In genomic region chr12:6935551-6936377, GRCh38 we compare ENCODE assay signal across 1 cellular context.
TF ChIP-seq lines count a peak whose summit lies in the region.

No MANE protein-coding gene starts in this region.

TF ChIP-seq in HCT116, 20 proteins besides CTCF, POLR2A, EP300 and RAD21 (continued from another document):
- TF ChIP-seq ZBTB33 (IDR thresholded peaks at IDR 0.05; ENCODE audit: extremely low read depth, insufficient replicate concordance, low read length) (no peak), ZFX (IDR thresholded peaks at IDR 0.05) (no peak), POLR2AphosphoS5 (IDR thresholded peaks at IDR 0.05; ENCODE audit: low read depth, low read length) (no peak), SRF (IDR thresholded peaks at IDR 0.05; ENCODE audit: low read depth) (no peak)
